Comparison of ENCODE assay signal across 10 cellular contexts in the genomic region with DNA sequence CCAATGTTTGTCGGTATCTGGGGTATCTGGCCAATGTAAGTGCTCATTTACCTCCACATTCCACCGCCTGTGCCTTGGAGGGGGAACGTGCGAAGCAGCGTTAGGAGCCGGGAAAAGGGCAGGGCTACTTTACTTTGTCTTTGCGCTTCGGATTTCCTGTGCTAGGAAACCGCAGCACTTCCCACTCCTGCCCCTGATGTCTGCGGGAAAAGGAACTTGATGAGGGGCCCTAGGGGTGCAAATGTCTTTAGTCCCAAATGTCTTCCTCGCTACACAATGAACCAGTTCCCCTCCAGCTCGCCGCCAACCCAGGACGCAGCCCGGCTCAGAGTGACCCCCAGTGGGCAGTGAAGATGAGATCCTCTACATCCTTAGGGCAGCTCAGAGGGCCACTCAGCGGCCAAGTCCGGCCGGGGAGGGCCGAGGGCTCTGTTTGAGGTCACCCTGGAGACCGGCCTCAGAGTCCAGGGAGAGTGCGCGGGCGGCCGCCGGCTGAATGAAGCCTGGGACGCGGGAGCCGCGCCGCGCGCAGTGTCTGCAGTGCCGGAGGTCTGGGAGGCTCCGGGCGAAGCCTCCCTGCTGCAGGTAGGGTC. TPM values are rescaled to one million over a fixed set of nuclear protein-coding genes. Genes with fewer than 3 reads are reported as not detected.
DNase-seq lines count a peak whose midpoint lies in the region; ATAC-seq and TF ChIP-seq lines count a peak whose summit lies in the region.
"Had no signal": no experiment of that assay in that cellular context is flagged by ENCODE, and none has a peak within 500 bp of the region (broad histone marks: within the 10 kb centered on the region; RNA-seq: fewer than 3 reads in every experiment).

A gene with protein sequence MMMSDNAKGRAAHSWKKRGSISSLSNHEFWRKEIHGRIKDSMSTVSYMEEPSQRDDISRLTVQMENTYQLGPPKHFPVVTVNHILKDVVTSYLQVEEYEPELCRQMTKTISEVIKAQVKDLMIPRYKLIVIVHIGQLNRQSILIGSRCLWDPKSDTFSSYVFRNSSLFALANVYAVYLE (plus strand): TSS at position 460 of the 593 bp plus-strand sequence. CDS start 2,200 bp downstream, outside the sequence.

- peak in 10 of 14 donors; percentile 6 to 71 (median 35) for DNase-seq in C1 segment of cervical spinal cord (lab: John Stamatoyannopoulos, UW)
- DNase-seq in ascending aorta (ENCODE audit: low spot score in 2 of 2): peak in 1 of 2 donors; percentile 73
- peak; percentile 66 for DNase-seq in hepatic stellate cell (ENCODE audit: low spot score)
- DNase-seq in progenitor cell of endocrine pancreas (ENCODE audit: low spot score, unreplicated experiment): peak; percentile 34
- DNase-seq in NCI-H1930 (lab: John Stamatoyannopoulos, UW): no peak
- no peak for DNase-seq in NCI-H345 (lab: John Stamatoyannopoulos, UW)
- no peak for DNase-seq in NCI-H1436 (lab: John Stamatoyannopoulos, UW)

- peak within 1 kb of the TSS; percentile 55 for H3K27ac Mint-ChIP-seq in progenitor cell of endocrine pancreas

- H3K9me3 ChIP-seq in ascending aorta: no peaks in the 10 kb centered on the region

- H3K27ac ChIP-seq in ascending aorta: peak within 1 kb of the TSS; percentile 2 to 46
- H3K27ac ChIP-seq: epithelial cell of prostate had no signal

- peak; percentile 67 for ATAC-seq in HG02885 (IDR thresholded peaks at IDR 0.05; ENCODE audit: poor library complexity, unreplicated experiment)
- ATAC-seq: HCT116 had no signal

- H3K27me3 Mint-ChIP-seq in progenitor cell of endocrine pancreas: peaks cover 29% of the 10 kb centered on the region

- peak within 1 kb of the TSS; percentile 48 to 70 for H3K4me3 ChIP-seq in ascending aorta

- H3K9me3 Mint-ChIP-seq in progenitor cell of endocrine pancreas (ENCODE audit: low read depth): no peaks in the 10 kb centered on the region

- intact Hi-C loops in ascending aorta (cut with DNase I): no loop called here

- H3K4me1 Mint-ChIP-seq in progenitor cell of endocrine pancreas (ENCODE audit: low read depth): peaks cover 5% of the 10 kb centered on the region

- H3K4me3 Mint-ChIP-seq in progenitor cell of endocrine pancreas (ENCODE audit: low read depth): peak within 1 kb of the TSS; percentile 66

- H3K27me3 ChIP-seq in ascending aorta: no peaks in the 10 kb centered on the region

- no peaks in the 10 kb centered on the region for H3K36me3 Mint-ChIP-seq in progenitor cell of endocrine pancreas (ENCODE audit: insufficient read depth)

- TF ChIP-seq CTCF in ascending aorta (IDR thresholded peaks at IDR 0.05) (no peak), progenitor cell of endocrine pancreas (IDR thresholded peaks at IDR 0.05; ENCODE audit: unreplicated experiment) (no peak)

- peaks cover 6 to 9% of the 10 kb centered on the region in 2 donors for H3K4me1 ChIP-seq in ascending aorta

- no peaks in the 10 kb centered on the region for H3K36me3 ChIP-seq in ascending aorta

RNA-seq across cellular contexts. Expression of the gene that starts here (rescaled TPM):
- total RNA-seq in ascending aorta: 1.2 TPM
- total RNA-seq in progenitor cell of endocrine pancreas: 0.60 TPM in 1 of 2 replicates, not detected in the other

Comparison
In these comparisons a context has a peak if more than half of its experiments do, and no peak if none do; other contexts are left out.
1. Peak in DNase-seq in progenitor cell of endocrine pancreas; RNA of the gene not detected or under 1 TPM.
2. DNase-seq: peak in C1 segment of cervical spinal cord (10 of 14) and hepatic stellate cell (single experiment); none in NCI-H1930 (0 of 2), NCI-H345 (single experiment) and NCI-H1436 (single experiment).